Comparison of ENCODE assay signal across 10 cellular contexts in the genomic region with DNA sequence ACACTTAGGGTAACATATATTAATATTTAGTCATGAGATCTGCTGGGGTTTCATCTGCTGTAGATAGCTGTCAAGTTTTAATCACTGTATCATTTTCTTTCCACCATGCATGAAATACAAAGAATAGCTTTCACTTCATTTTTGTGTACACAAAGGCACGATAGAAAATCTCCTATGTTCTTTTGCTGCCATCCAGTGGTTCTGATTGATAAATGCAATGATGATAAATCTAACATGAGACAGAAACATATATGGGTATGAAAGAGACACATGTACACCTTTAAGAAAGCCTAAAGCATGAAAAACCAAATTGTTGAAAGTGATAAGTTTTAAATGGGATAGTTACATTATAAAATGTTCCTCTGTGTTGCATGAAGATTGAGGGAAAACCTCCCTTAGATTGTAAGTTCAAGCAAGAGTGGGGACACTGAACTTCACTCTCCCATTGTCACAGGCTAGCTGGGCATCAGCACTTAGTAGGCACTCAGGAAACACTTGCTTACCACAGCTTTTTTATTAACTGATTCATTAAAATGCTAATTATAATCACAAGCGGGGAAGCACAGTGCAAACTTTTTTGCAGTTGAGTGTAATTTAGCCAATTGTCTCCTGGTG. TPM values are rescaled to one million over a fixed set of nuclear protein-coding genes. Genes with fewer than 3 reads are reported as not detected.
DNase-seq lines count a peak whose midpoint lies in the region; ATAC-seq and TF ChIP-seq lines count a peak whose summit lies in the region.
"Had no signal": no experiment of that assay in that cellular context is flagged by ENCODE, and none has a peak within 500 bp of the region (broad histone marks: within the 10 kb centered on the region; RNA-seq: fewer than 3 reads in every experiment).

No MANE protein-coding gene starts in this region.

- peaks cover 2% of the 10 kb centered on the region for H3K27me3 Mint-ChIP-seq in GM23338 (ENCODE audit: insufficient read depth, low read depth, poor library complexity)

- no peaks in the 10 kb centered on the region for H3F3A ChIP-seq in GM23338 (replicated peaks; ENCODE audit: low read depth)

- H3K9me3 Mint-ChIP-seq in GM23338, result no peaks in the 10 kb centered on the region

- H3K4me1 Mint-ChIP-seq in GM23338, result no peaks in the 10 kb centered on the region; the same call in 2 of the 3 replicates

- peak; percentile 35; the same call in 1 of the 3 replicates for ATAC-seq in GM23338

- H3K27me3 ChIP-seq in GM23338 (ENCODE audit: insufficient read depth) (no peaks in the 10 kb centered on the region), fibroblast of lung (ENCODE audit: control insufficient read depth, insufficient read depth, low read length) (no peaks in the 10 kb centered on the region), prostate gland (replicated peaks; ENCODE audit: insufficient read depth) (no peaks in the 10 kb centered on the region)
- H3K27me3 ChIP-seq: BLaER1 had no signal

- intact Hi-C loops in prostate gland (cut with DNase I), result loop anchor here (5.0 to 10.0 kb wide), 3 partner anchors 169 to 1587 kb away; no protein-coding TSS in a partner anchor

- peak; percentile 72 to 79 for TF ChIP-seq CTCF in GM23338 (conservative IDR thresholded peaks at IDR 0.05; ENCODE audit: low read depth in 2 of 2)
- TF ChIP-seq CTCF in fibroblast of lung (conservative IDR thresholded peaks at IDR 0.05 in 1 of 2, IDR thresholded peaks at IDR 0.05 in 1 of 2; ENCODE audit: low read depth in 1 of 2, low read length in 2 of 2), result peak; percentile 29 to 63
- TF ChIP-seq CTCF in prostate gland (IDR thresholded peaks at IDR 0.05), result peak; percentile 20 to 85 (median 76)

- no peaks in the 10 kb centered on the region for H4K20me1 ChIP-seq in GM23338 (replicated peaks; ENCODE audit: insufficient read depth)
- H4K20me1 ChIP-seq in fibroblast of lung (ENCODE audit: control insufficient read depth, extremely low read depth, insufficient read depth, low read length), result no peaks in the 10 kb centered on the region
- H4K20me1 ChIP-seq: BLaER1 had no signal

- H3K79me2 ChIP-seq in GM23338 (replicated peaks; ENCODE audit: insufficient read depth) (no peaks in the 10 kb centered on the region), fibroblast of lung (ENCODE audit: control insufficient read depth, insufficient read depth, low read length) (no peaks in the 10 kb centered on the region)

- H3K4me3 ChIP-seq in GM23338 (no peak overlapping the region), fibroblast of lung (replicated peaks in 1 of 4; ENCODE audit: control extremely low read depth in 1 of 4, insufficient read depth in 1 of 4, low read depth in 3 of 4, low read length in 4 of 4) (no peak overlapping the region), prostate gland (no peak overlapping the region)
- H3K4me3 ChIP-seq: BLaER1 had no signal

- H3K27ac ChIP-seq in GM23338 (ENCODE audit: low read depth) (no peak overlapping the region), fibroblast of lung (ENCODE audit: insufficient read depth, low read length) (no peak overlapping the region), prostate gland (no peak overlapping the region)
- H3K27ac ChIP-seq: BLaER1 had no signal

- H3K4me1 ChIP-seq in GM23338 (ENCODE audit: insufficient read depth), result no peaks in the 10 kb centered on the region
- H3K4me1 ChIP-seq in fibroblast of lung (ENCODE audit: control insufficient read depth, extremely low read depth, insufficient read depth, low read length), result no peaks in the 10 kb centered on the region
- no peaks in the 10 kb centered on the region for H3K4me1 ChIP-seq in prostate gland (replicated peaks)
- H3K4me1 ChIP-seq: BLaER1 had no signal

- H3K9me3 ChIP-seq in fibroblast of lung (ENCODE audit: control insufficient read depth, insufficient read depth, low read depth, low read length) (no peaks in the 10 kb centered on the region), prostate gland (no peaks in the 10 kb centered on the region)
- H3K9me3 ChIP-seq: BLaER1 had no signal

- H3K36me3 Mint-ChIP-seq in GM23338 (ENCODE audit: low read depth), result no peaks in the 10 kb centered on the region
- H3K36me3 Mint-ChIP-seq: activated naive CD8-positive, alpha-beta T cell had no signal

- H3K27ac Mint-ChIP-seq in GM23338, result no peak overlapping the region
- H3K27ac Mint-ChIP-seq: activated naive CD8-positive, alpha-beta T cell had no signal

- TF ChIP-seq POLR2A in prostate gland (IDR thresholded peaks at IDR 0.05), result no peak

- DNase-seq in NCI-H2081 (lab: John Stamatoyannopoulos, UW) (peak; percentile 34 to 64), NCI-H2081 treated with DMSO at 0.1 percent for 48 hours (lab: John Stamatoyannopoulos, UW) (no peak), GM23338 (ENCODE audit: low spot score) (peak; percentile 68), MV-4-11 (lab: John Stamatoyannopoulos, UW) (peak; percentile 34), SK-MEL-5 (ENCODE audit: low read depth, low spot score) (peak; percentile 89), fibroblast of lung (ENCODE audit: low read depth in 2 of 2) (peak; percentile 50 to 78), prostate gland (ENCODE audit: low spot score) (no peak)
- DNase-seq in stimulated activated CD8-positive, alpha-beta memory T cell treated with anti-CD3 and anti-CD28 coated beads, Interleukin-4, amount 100 ng/mL, for 48 hours, result no peak

- no peaks in the 10 kb centered on the region for H3K36me3 ChIP-seq in GM23338 (ENCODE audit: insufficient read depth)
- H3K36me3 ChIP-seq in fibroblast of lung (ENCODE audit: control insufficient read depth, insufficient read depth, low read length), result no peaks in the 10 kb centered on the region
- H3K36me3 ChIP-seq in prostate gland, result no peaks in the 10 kb centered on the region
- H3K36me3 ChIP-seq: BLaER1 had no signal

- in situ Hi-C loops in SK-MEL-5 (cut with HindIII; ENCODE audit: low pct_unique_long_range_greater_than_20kb, low sequenced_read_pairs), result loop anchor here (25.0 kb wide), 2 partner anchors 194 to 294 kb away; no protein-coding TSS in a partner anchor

- H3K4me3 Mint-ChIP-seq in GM23338, result no peak overlapping the region
- H3K4me3 Mint-ChIP-seq: activated naive CD8-positive, alpha-beta T cell had no signal

- H3K9me2 ChIP-seq in GM23338 (ENCODE audit: insufficient read depth), result no peaks in the 10 kb centered on the region

- no peak overlapping the region for H3K9ac ChIP-seq in fibroblast of lung (ENCODE audit: insufficient read depth, low read length)
- H3K9ac ChIP-seq: BLaER1 had no signal

- H2AFZ ChIP-seq in GM23338 (no peak overlapping the region), fibroblast of lung (ENCODE audit: low read length) (peak overlapping the region; percentile 65)

- no peak overlapping the region for H3K4me2 ChIP-seq in GM23338
- peak overlapping the region; percentile 68 for H3K4me2 ChIP-seq in fibroblast of lung (ENCODE audit: extremely low read depth, insufficient read depth, low read length)
- H3K4me2 ChIP-seq: BLaER1 had no signal

- WGBS in prostate gland, result 47% methylated on average over 2 of the region's 2 CpGs

TF ChIP-seq in GM23338, 12 proteins besides CTCF, POLR2A, EP300 and RAD21 (continues in another document):
- TF ChIP-seq EZH2 (IDR thresholded peaks at IDR 0.05; ENCODE audit: low read depth, unreplicated experiment), result no peak
- TF ChIP-seq CREB1 (CRISPR knock-in tag; IDR thresholded peaks at IDR 0.05; ENCODE audit: low read depth), result no peak
- no peak for TF ChIP-seq JUNB (IDR thresholded peaks at IDR 0.05; ENCODE audit: unreplicated experiment)
- no peak for TF ChIP-seq ZNF114 (CRISPR knock-in tag; IDR thresholded peaks at IDR 0.05)
- TF ChIP-seq POLR2AphosphoS5 (IDR thresholded peaks at IDR 0.05; ENCODE audit: low read depth), result no peak
- TF ChIP-seq, protein P1, sequence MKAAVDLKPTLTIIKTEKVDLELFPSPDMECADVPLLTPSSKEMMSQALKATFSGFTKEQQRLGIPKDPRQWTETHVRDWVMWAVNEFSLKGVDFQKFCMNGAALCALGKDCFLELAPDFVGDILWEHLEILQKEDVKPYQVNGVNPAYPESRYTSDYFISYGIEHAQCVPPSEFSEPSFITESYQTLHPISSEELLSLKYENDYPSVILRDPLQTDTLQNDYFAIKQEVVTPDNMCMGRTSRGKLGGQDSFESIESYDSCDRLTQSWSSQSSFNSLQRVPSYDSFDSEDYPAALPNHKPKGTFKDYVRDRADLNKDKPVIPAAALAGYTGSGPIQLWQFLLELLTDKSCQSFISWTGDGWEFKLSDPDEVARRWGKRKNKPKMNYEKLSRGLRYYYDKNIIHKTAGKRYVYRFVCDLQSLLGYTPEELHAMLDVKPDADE (IDR thresholded peaks at IDR 0.05), result no peak
- TF ChIP-seq, protein P2, sequence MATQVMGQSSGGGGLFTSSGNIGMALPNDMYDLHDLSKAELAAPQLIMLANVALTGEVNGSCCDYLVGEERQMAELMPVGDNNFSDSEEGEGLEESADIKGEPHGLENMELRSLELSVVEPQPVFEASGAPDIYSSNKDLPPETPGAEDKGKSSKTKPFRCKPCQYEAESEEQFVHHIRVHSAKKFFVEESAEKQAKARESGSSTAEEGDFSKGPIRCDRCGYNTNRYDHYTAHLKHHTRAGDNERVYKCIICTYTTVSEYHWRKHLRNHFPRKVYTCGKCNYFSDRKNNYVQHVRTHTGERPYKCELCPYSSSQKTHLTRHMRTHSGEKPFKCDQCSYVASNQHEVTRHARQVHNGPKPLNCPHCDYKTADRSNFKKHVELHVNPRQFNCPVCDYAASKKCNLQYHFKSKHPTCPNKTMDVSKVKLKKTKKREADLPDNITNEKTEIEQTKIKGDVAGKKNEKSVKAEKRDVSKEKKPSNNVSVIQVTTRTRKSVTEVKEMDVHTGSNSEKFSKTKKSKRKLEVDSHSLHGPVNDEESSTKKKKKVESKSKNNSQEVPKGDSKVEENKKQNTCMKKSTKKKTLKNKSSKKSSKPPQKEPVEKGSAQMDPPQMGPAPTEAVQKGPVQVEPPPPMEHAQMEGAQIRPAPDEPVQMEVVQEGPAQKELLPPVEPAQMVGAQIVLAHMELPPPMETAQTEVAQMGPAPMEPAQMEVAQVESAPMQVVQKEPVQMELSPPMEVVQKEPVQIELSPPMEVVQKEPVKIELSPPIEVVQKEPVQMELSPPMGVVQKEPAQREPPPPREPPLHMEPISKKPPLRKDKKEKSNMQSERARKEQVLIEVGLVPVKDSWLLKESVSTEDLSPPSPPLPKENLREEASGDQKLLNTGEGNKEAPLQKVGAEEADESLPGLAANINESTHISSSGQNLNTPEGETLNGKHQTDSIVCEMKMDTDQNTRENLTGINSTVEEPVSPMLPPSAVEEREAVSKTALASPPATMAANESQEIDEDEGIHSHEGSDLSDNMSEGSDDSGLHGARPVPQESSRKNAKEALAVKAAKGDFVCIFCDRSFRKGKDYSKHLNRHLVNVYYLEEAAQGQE (IDR thresholded peaks at IDR 0.05; ENCODE audit: unreplicated experiment), result no peak

RNA-seq across cellular contexts. Expression of a gene that starts 31.2 kb away (rescaled TPM):
- total RNA-seq in GM23338 (2014; rRNA removed; shearing (Covaris generic)), result 29.6 and 30.1 TPM in 2 replicates
- polyA plus RNA-seq in GM23338 (2016; fragmentation: Nextera tagmentation; extraction: Ambion mirVana) (36.6 and 39.7 TPM in 2 replicates), fibroblast of lung (55.2 and 63.1 TPM in 2 replicates)
- total RNA-seq in SK-MEL-5 (2014; rRNA removed; shearing (Covaris generic)), result 36.1 and 43.7 TPM in 2 replicates
- 41.4 and 56.1 TPM in 2 replicates for polyA plus RNA-seq in SK-MEL-5 (2015; cell fraction: cytosol; rRNA removed)
- polyA plus RNA-seq in SK-MEL-5 (2015; cell fraction: nucleus; rRNA removed), result 18.9 and 28.0 TPM in 2 replicates
- total RNA-seq in fibroblast of lung (21.3 and 28.8 TPM in 2 replicates), prostate gland (10 to 100 TPM; 31.5 to 51.6 TPM)
- 25.3 and 25.6 TPM in 2 replicates for polyA plus RNA-seq in fibroblast of lung (2012)
- not detected in 2 replicates for polyA minus RNA-seq in fibroblast of lung (ENCODE audit: low replicate concordance)

Comparison
In these comparisons a context has a peak if more than half of its experiments do, and no peak if none do; other contexts are left out.
1. DNase-seq: peak in NCI-H2081 (2 of 2), GM23338 (single experiment), MV-4-11 (single experiment), SK-MEL-5 (single experiment) and fibroblast of lung (2 of 2); none in NCI-H2081 treated with DMSO at 0.1 percent for 48 hours (single experiment), prostate gland (single experiment) and stimulated activated CD8-positive, alpha-beta memory T cell treated with anti-CD3 and anti-CD28 coated beads, Interleukin-4, amount 100 ng/mL, for 48 hours (single experiment).
2. Peak in every context shown above with its lines, with median percentiles within 50 percentile points of each other: CTCF ChIP-seq.